ENCODE assay signal across 8 cellular contexts in genomic region chr1:12001249-12001917, GRCh38.
DNase-seq lines count a peak whose midpoint lies in the region; ATAC-seq lines count a peak whose summit lies in the region.

No MANE protein-coding gene starts in this region.

- peak; percentile 44 for DNase-seq in NK-92 treated with Interleukin-12 subunit alpha and Interleukin-12 subunit beta, amount 100 ng/mL, for 24 hours (lab: John Stamatoyannopoulos, UW)
- DNase-seq in NK-92 (lab: John Stamatoyannopoulos, UW; ENCODE audit: unreplicated experiment), result no peak
- peak; percentile 55 for DNase-seq in NT2/D1 (ENCODE audit: low read depth, low spot score)
- peak; percentile 41 for DNase-seq in activated naive CD4-positive, alpha-beta T cell treated with anti-CD3 and anti-CD28 coated beads, Interleukin-2, amount 50 U/mL, for 16 hours
- peak; percentile 71 for DNase-seq in inferior parietal cortex (ENCODE audit: extremely low spot score)
- peak; percentile 61 to 83 for DNase-seq in stimulated activated naive CD8-positive, alpha-beta T cell treated with anti-CD3 and anti-CD28 coated beads, Interleukin-15, amount 100 ng/mL, for 72 hours
- no peak for DNase-seq in NCI-H748 (lab: John Stamatoyannopoulos, UW; ENCODE audit: unreplicated experiment)

- 0 out of 2 replicates have a peak, but pooled peaks cover 3% of the 10 kb centered on the region for H3K9me3 ChIP-seq in NT2/D1 (ENCODE audit: insufficient read depth, low read length)

- H3K9ac ChIP-seq in NT2/D1 (ENCODE audit: insufficient read length, low read depth), result no peak overlapping the region

- H3K27me3 Mint-ChIP-seq in stimulated activated naive CD8-positive, alpha-beta T cell treated with anti-CD3 and anti-CD28 coated beads, Interleukin-15, amount 100 ng/mL, for 72 hours, result no peaks in the 10 kb centered on the region

- no peaks in the 10 kb centered on the region for H3K9me3 Mint-ChIP-seq in stimulated activated naive CD8-positive, alpha-beta T cell treated with anti-CD3 and anti-CD28 coated beads, Interleukin-15, amount 100 ng/mL, for 72 hours

- no peaks in the 10 kb centered on the region for H3K27me3 ChIP-seq in NT2/D1 (ENCODE audit: insufficient read depth, insufficient read length)

- no peak overlapping the region for H3K4me3 Mint-ChIP-seq in stimulated activated naive CD8-positive, alpha-beta T cell treated with anti-CD3 and anti-CD28 coated beads, Interleukin-15, amount 100 ng/mL, for 72 hours

- peak overlapping the region; percentile 98 to 100 for H3K27ac Mint-ChIP-seq in stimulated activated naive CD8-positive, alpha-beta T cell treated with anti-CD3 and anti-CD28 coated beads, Interleukin-15, amount 100 ng/mL, for 72 hours

- ATAC-seq in stimulated activated naive CD8-positive, alpha-beta T cell treated with anti-CD3 and anti-CD28 coated beads, Interleukin-15, amount 100 ng/mL, for 72 hours, result peak; percentile 91
- no peak for ATAC-seq in HG02623 (IDR thresholded peaks at IDR 0.05; ENCODE audit: unreplicated experiment)

- H3K4me1 Mint-ChIP-seq in stimulated activated naive CD8-positive, alpha-beta T cell treated with anti-CD3 and anti-CD28 coated beads, Interleukin-15, amount 100 ng/mL, for 72 hours, result peaks cover 8% of the 10 kb centered on the region

- H3K4me3 ChIP-seq in NT2/D1 (ENCODE audit: insufficient read length, low read depth), result no peak overlapping the region

- H3K36me3 ChIP-seq in NT2/D1 (ENCODE audit: insufficient read depth, insufficient read length, low read length), result peaks cover 82% of the 10 kb centered on the region

- no peaks in the 10 kb centered on the region for H3K4me1 ChIP-seq in NT2/D1 (ENCODE audit: insufficient read depth, insufficient read length)

Comparison
In these comparisons a context has a peak if more than half of its experiments do, and no peak if none do; other contexts are left out.
1. DNase-seq: peak in NK-92 treated with Interleukin-12 subunit alpha and Interleukin-12 subunit beta, amount 100 ng/mL, for 24 hours (single experiment), NT2/D1 (single experiment), activated naive CD4-positive, alpha-beta T cell treated with anti-CD3 and anti-CD28 coated beads, Interleukin-2, amount 50 U/mL, for 16 hours (single experiment), inferior parietal cortex (single experiment) and stimulated activated naive CD8-positive, alpha-beta T cell treated with anti-CD3 and anti-CD28 coated beads, Interleukin-15, amount 100 ng/mL, for 72 hours (2 of 2); none in NK-92 (single experiment) and NCI-H748 (single experiment).